In the genomic region with DNA sequence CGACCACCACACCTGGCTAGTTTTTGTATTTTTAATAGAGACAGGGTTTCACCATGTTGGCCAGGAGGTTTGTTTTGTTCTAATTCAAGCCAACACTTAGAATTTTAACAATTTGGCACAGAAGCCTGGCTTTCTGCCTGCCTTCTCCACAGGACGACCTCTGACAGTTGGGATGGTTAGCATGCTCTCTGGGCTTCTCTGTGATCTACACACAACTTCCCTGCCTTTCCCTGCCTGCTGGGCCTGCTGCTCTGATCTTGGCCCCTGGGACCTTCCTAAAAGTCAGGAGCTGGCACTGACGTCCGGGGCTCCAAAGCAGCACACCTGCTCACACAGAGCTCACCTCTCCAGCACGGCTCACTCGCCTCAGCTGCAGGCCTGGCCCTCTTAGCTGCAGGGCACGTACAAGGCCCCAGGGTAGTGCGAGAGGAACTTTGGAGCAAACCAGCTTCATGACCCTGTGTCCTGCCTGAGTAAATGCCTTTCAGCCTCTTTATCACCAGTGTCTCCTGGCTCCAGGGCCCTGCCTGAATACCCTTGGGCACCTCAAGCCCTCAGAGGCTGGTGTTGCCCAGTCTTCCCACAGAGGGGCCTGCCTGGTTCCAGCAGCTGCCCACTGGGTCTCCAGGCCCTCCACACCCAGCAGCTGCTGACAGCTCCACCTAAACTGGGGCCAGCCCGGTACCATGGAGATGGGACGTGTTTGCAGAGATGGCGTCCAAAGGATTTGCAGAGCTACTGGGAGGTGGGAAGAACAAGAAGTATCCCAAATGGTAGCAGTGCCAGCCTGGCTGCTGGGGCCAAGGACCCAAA, we compare ENCODE assay signal across 25 cellular contexts.
DNase-seq lines count a peak whose midpoint lies in the region; ATAC-seq and TF ChIP-seq lines count a peak whose summit lies in the region.
"Had no signal": no experiment of that assay in that cellular context is flagged by ENCODE, and none has a peak within 500 bp of the region (broad histone marks: within the 10 kb centered on the region; RNA-seq: fewer than 3 reads in every experiment).

No MANE protein-coding gene starts in this region.

- TF ChIP-seq CTCF in right atrium auricular region (IDR thresholded peaks at IDR 0.05) = no peak

- H3K27ac Mint-ChIP-seq in central memory CD8-positive, alpha-beta T cell (ENCODE audit: low read depth) = peak overlapping the region; percentile 32
- H3K27ac Mint-ChIP-seq: stimulated activated naive CD8-positive, alpha-beta T cell treated with anti-CD3 and anti-CD28 coated beads, Interleukin-15, amount 100 ng/mL, for 72 hours; T-helper 17 cell had no signal

- no peaks in the 10 kb centered on the region for H3K36me3 ChIP-seq in right atrium auricular region
- H3K36me3 ChIP-seq: BE2C, colonic mucosa, neutrophil, prostate gland had no signal

- H3K4me1 ChIP-seq in right atrium auricular region = peaks cover 0 to 14% of the 10 kb centered on the region in 2 donors
- H3K4me1 ChIP-seq: BE2C, body of pancreas, colonic mucosa, prostate gland had no signal

- H3K4me1 Mint-ChIP-seq in central memory CD8-positive, alpha-beta T cell = peaks cover 33% of the 10 kb centered on the region

- H3K4me3 ChIP-seq in right atrium auricular region = no peak overlapping the region
- H3K4me3 ChIP-seq: body of pancreas, colonic mucosa, prostate gland had no signal

- intact Hi-C loops in Right ventricle myocardium superior (cut with DNase I) = no loop called here
- intact Hi-C loops in left ventricle myocardium superior (cut with micrococcal nuclease) = no loop called here

- no peaks in the 10 kb centered on the region for H3K27me3 ChIP-seq in right atrium auricular region
- H3K27me3 ChIP-seq: body of pancreas, colonic mucosa had no signal

- no peaks in the 10 kb centered on the region for H3K36me3 Mint-ChIP-seq in central memory CD8-positive, alpha-beta T cell (ENCODE audit: insufficient read depth)
- H3K36me3 Mint-ChIP-seq: CD8-positive, alpha-beta memory T cell had no signal

- peak overlapping the region in 1 of 2 donors; percentile 53 for H3K27ac ChIP-seq in right atrium auricular region
- H3K27ac ChIP-seq: body of pancreas, colonic mucosa, neutrophil, prostate gland, RWPE1 had no signal

- no peak overlapping the region for H3K4me3 Mint-ChIP-seq in central memory CD8-positive, alpha-beta T cell
- H3K4me3 Mint-ChIP-seq: activated T-cell treated with anti-CD3 and anti-CD28 coated beads, Interleukin-2, amount 50 U/mL, for 4 hours; CD8-positive, alpha-beta memory T cell; stimulated activated naive CD8-positive, alpha-beta T cell treated with anti-CD3 and anti-CD28 coated beads, Interleukin-15, amount 100 ng/mL, for 72 hours; T-helper 17 cell had no signal

- peaks cover 6% of the 10 kb centered on the region for H3K9me3 Mint-ChIP-seq in central memory CD8-positive, alpha-beta T cell
- H3K9me3 Mint-ChIP-seq: activated T-cell treated with anti-CD3 and anti-CD28 coated beads, Interleukin-2, amount 50 U/mL, for 4 hours; CD8-positive, alpha-beta memory T cell had no signal

- no peaks in the 10 kb centered on the region for H3K27me3 Mint-ChIP-seq in central memory CD8-positive, alpha-beta T cell

- no peak for DNase-seq in Right ventricle myocardium superior
- DNase-seq in right atrium auricular region (ENCODE audit: low spot score) = no peak
- DNase-seq in central memory CD8-positive, alpha-beta T cell (ENCODE audit: low spot score in 2 of 2) = no peak
- DNase-seq in left ventricle myocardium superior = no peak
- no peak for DNase-seq in activated T-cell treated with anti-CD3 and anti-CD28 coated beads for 4 hours
- DNase-seq in NCI-H526 (lab: John Stamatoyannopoulos, UW) = no peak
- DNase-seq: activated gamma-delta T cell treated with Interleukin-2 at 50 U/mL for 16 hours; activated T-cell treated with anti-CD3 and anti-CD28 coated beads, Interleukin-2, amount 50 U/mL, for 4 hours; BE2C; body of pancreas; CD8-positive, alpha-beta memory T cell; colonic mucosa; effector CD8-positive, alpha-beta T cell; GF-D8; mammary epithelial cell; NCI-H1092; NCI-H187; NCI-H774; SK-N-SH; stimulated activated naive CD8-positive, alpha-beta T cell treated with anti-CD3 and anti-CD28 coated beads, Interleukin-15, amount 100 ng/mL, for 72 hours; T-helper 17 cell had no signal

- ATAC-seq in Right ventricle myocardium superior (ENCODE audit: poor library complexity) (peak; percentile 73), left ventricle myocardium superior (peak; percentile 53), HG02642 (IDR thresholded peaks at IDR 0.05; ENCODE audit: poor library complexity, unreplicated experiment) (no peak)
- no peak for ATAC-seq in central memory CD8-positive, alpha-beta T cell (replicated peaks; ENCODE audit: extremely low read depth, poor library complexity, severe bottlenecking)
- ATAC-seq: activated T-cell treated with anti-CD3 and anti-CD28 coated beads, Interleukin-2, amount 50 U/mL, for 4 hours; body of pancreas; stimulated activated naive CD8-positive, alpha-beta T cell treated with anti-CD3 and anti-CD28 coated beads, Interleukin-15, amount 100 ng/mL, for 72 hours; T-helper 17 cell had no signal

- no peaks in the 10 kb centered on the region for H3K9me3 ChIP-seq in right atrium auricular region
- H3K9me3 ChIP-seq: BE2C, body of pancreas, colonic mucosa, neutrophil, prostate gland, SK-N-SH had no signal

Comparison
In these comparisons a context has a peak if more than half of its experiments do, and no peak if none do; other contexts are left out.
1. ATAC-seq: peak in Right ventricle myocardium superior (single experiment) and left ventricle myocardium superior (single experiment); none in central memory CD8-positive, alpha-beta T cell (single experiment) and HG02642 (single experiment).